In genomic region chr15:44656241-44656640, GRCh38 we compare ENCODE assay signal across 19 cellular contexts. TPM values are rescaled to one million over a fixed set of nuclear protein-coding genes. Genes with fewer than 3 reads are reported as not detected.
DNase-seq lines count a peak whose midpoint lies in the region; ATAC-seq and TF ChIP-seq lines count a peak whose summit lies in the region.
"Had no signal": no experiment of that assay in that cellular context is flagged by ENCODE, and none has a peak within 500 bp of the region (broad histone marks: within the 10 kb centered on the region; RNA-seq: fewer than 3 reads in every experiment).

No MANE protein-coding gene starts in this region.

- peak; percentile 65 for ATAC-seq in stimulated activated memory B cell treated with anti-CD40 and anti-IgM and Interleukin-4, amounts not matched to agents 10 μg/mL and 1 μg/mL and 100 μg/mL, for 72 hours

- H3K36me3 ChIP-seq in cardiac muscle cell (peaks cover 42% of the 10 kb centered on the region), right atrium auricular region (peaks cover 55% of the 10 kb centered on the region), SK-N-MC (ENCODE audit: insufficient read depth, low read length) (peaks cover 27% of the 10 kb centered on the region)

- H3K9me3 ChIP-seq in cardiac muscle cell (ENCODE audit: low read depth): no peaks in the 10 kb centered on the region
- H3K9me3 ChIP-seq in right atrium auricular region: no peaks in the 10 kb centered on the region
- no peaks in the 10 kb centered on the region for H3K9me3 ChIP-seq in SK-N-MC (ENCODE audit: low read depth, low read length)
- H3K9me3 ChIP-seq: prostate gland, tibial artery had no signal

- H3K4me3 Mint-ChIP-seq in endothelial cell (ENCODE audit: unreplicated experiment): peak overlapping the region; percentile 1
- peak overlapping the region; percentile 19 for H3K4me3 Mint-ChIP-seq in stimulated activated memory B cell treated with anti-CD40 and anti-IgM and Interleukin-4, amounts not matched to agents 10 μg/mL and 1 μg/mL and 100 μg/mL, for 72 hours
- H3K4me3 Mint-ChIP-seq: neural progenitor cell had no signal

- H3K4me3 ChIP-seq in cardiac muscle cell (no peak overlapping the region), right atrium auricular region (no peak overlapping the region), SK-N-MC (no peak overlapping the region)
- H3K4me3 ChIP-seq: neural progenitor cell, prostate gland, skin epidermis, tibial artery had no signal

- H3K27ac ChIP-seq in cardiac muscle cell (peak overlapping the region; percentile 80), right atrium auricular region (peak overlapping the region in 1 of 2 donors; percentile 21), SK-N-MC (peak overlapping the region; percentile 91; the same call in 1 of the 2 replicates)
- H3K27ac ChIP-seq: KMS-11, neural progenitor cell, prostate gland, skin epidermis, tibial artery had no signal

- H3K27ac Mint-ChIP-seq in endothelial cell (ENCODE audit: unreplicated experiment): no peak overlapping the region
- H3K27ac Mint-ChIP-seq in stimulated activated memory B cell treated with anti-CD40 and anti-IgM and Interleukin-4, amounts not matched to agents 10 μg/mL and 1 μg/mL and 100 μg/mL, for 72 hours: peak overlapping the region; percentile 60
- H3K27ac Mint-ChIP-seq: neural progenitor cell had no signal

- H3K4me1 Mint-ChIP-seq in endothelial cell (ENCODE audit: unreplicated experiment): no peaks in the 10 kb centered on the region
- H3K4me1 Mint-ChIP-seq in stimulated activated memory B cell treated with anti-CD40 and anti-IgM and Interleukin-4, amounts not matched to agents 10 μg/mL and 1 μg/mL and 100 μg/mL, for 72 hours: peaks cover 35% of the 10 kb centered on the region

- peaks cover 28% of the 10 kb centered on the region for H3K36me3 Mint-ChIP-seq in endothelial cell (ENCODE audit: low read depth, unreplicated experiment)
- H3K36me3 Mint-ChIP-seq in stimulated activated memory B cell treated with anti-CD40 and anti-IgM and Interleukin-4, amounts not matched to agents 10 μg/mL and 1 μg/mL and 100 μg/mL, for 72 hours: peaks cover 40% of the 10 kb centered on the region

- no peak overlapping the region for H3K9ac ChIP-seq in SK-N-MC (ENCODE audit: insufficient read length)
- H3K9ac ChIP-seq: KMS-11, neural progenitor cell had no signal

- TF ChIP-seq CTCF in cardiac muscle cell (IDR thresholded peaks at IDR 0.05; ENCODE audit: low read depth, low read length) (no peak), right atrium auricular region (IDR thresholded peaks at IDR 0.05) (no peak), endothelial cell (IDR thresholded peaks at IDR 0.05; ENCODE audit: unreplicated experiment) (no peak)

- H3K4me1 ChIP-seq in cardiac muscle cell (ENCODE audit: low read depth): peaks cover 14% of the 10 kb centered on the region
- H3K4me1 ChIP-seq in right atrium auricular region: peaks cover 0 to 8% of the 10 kb centered on the region in 2 donors
- H3K4me1 ChIP-seq: neural progenitor cell, prostate gland, tibial artery had no signal

- H3K9me3 Mint-ChIP-seq in endothelial cell (ENCODE audit: unreplicated experiment): no peaks in the 10 kb centered on the region
- H3K9me3 Mint-ChIP-seq in stimulated activated memory B cell treated with anti-CD40 and anti-IgM and Interleukin-4, amounts not matched to agents 10 μg/mL and 1 μg/mL and 100 μg/mL, for 72 hours: no peaks in the 10 kb centered on the region
- H3K9me3 Mint-ChIP-seq: neural progenitor cell had no signal

- no peaks in the 10 kb centered on the region for H3K27me3 Mint-ChIP-seq in endothelial cell (ENCODE audit: unreplicated experiment)
- no peaks in the 10 kb centered on the region for H3K27me3 Mint-ChIP-seq in stimulated activated memory B cell treated with anti-CD40 and anti-IgM and Interleukin-4, amounts not matched to agents 10 μg/mL and 1 μg/mL and 100 μg/mL, for 72 hours

- H3K27me3 ChIP-seq in cardiac muscle cell (no peaks in the 10 kb centered on the region), right atrium auricular region (no peaks in the 10 kb centered on the region)
- H3K27me3 ChIP-seq: neural progenitor cell, tibial artery had no signal

- DNase-seq in cardiac muscle cell (ENCODE audit: low read depth in 1 of 2, low spot score in 1 of 2) (no peak), right atrium auricular region (ENCODE audit: low spot score) (no peak), SK-N-MC (ENCODE audit: low read depth, low spot score) (no peak), endothelial cell (ENCODE audit: low spot score) (no peak), EL (no peak), mesenteric fat pad (ENCODE audit: low spot score) (no peak)
- DNase-seq: activated gamma-delta T cell; DMS79 treated with DMSO at 0.1 percent for 48 hours; head of caudate nucleus; midbrain; NCI-H1694; NCI-H69; stimulated activated naive CD4-positive, alpha-beta T cell treated with Interleukin-2 at 50 U/mL for 16 hours; tibial artery had no signal

RNA-seq across cellular contexts. Expression of gene SPG11, which starts 7.2 kb away (rescaled TPM):
- total RNA-seq in cardiac muscle cell: 46.4 and 65.1 TPM in 2 replicates
- polyA plus RNA-seq in cardiac muscle cell: 15.7 and 30.3 TPM in 2 replicates
- 10 to 100 TPM; 34.2 to 40.1 TPM for total RNA-seq in right atrium auricular region
- 37.1 TPM for total RNA-seq in endothelial cell (ENCODE audit: unreplicated experiment)
- total RNA-seq in mesenteric fat pad: 72.1 TPM

RNA-seq across cellular contexts. Expression of gene PATL2, which starts 54.9 kb away (rescaled TPM):
- total RNA-seq in cardiac muscle cell: 0.33 TPM in 1 of 2 replicates, not detected in the other
- polyA plus RNA-seq in cardiac muscle cell: 0.49 TPM in 1 of 2 replicates, not detected in the other
- 1 to 10 TPM in 1 of 2 donors, under 1 TPM in 1; 0.75 to 4.5 TPM for total RNA-seq in right atrium auricular region
- 0.69 TPM for total RNA-seq in endothelial cell (ENCODE audit: unreplicated experiment)
- 2.2 TPM for total RNA-seq in mesenteric fat pad

RNA-seq across cellular contexts. Expression of gene B2M, which starts 55.1 kb away (rescaled TPM):
- 170 and 414 TPM in 2 replicates for total RNA-seq in cardiac muscle cell
- polyA plus RNA-seq in cardiac muscle cell: 597 and 759 TPM in 2 replicates
- total RNA-seq in right atrium auricular region: 1,000 to 10,000 TPM; 1,354 to 2,259 TPM
- total RNA-seq in endothelial cell (ENCODE audit: unreplicated experiment): 546 TPM
- total RNA-seq in mesenteric fat pad: 2,407 TPM
